In the genomic region with DNA sequence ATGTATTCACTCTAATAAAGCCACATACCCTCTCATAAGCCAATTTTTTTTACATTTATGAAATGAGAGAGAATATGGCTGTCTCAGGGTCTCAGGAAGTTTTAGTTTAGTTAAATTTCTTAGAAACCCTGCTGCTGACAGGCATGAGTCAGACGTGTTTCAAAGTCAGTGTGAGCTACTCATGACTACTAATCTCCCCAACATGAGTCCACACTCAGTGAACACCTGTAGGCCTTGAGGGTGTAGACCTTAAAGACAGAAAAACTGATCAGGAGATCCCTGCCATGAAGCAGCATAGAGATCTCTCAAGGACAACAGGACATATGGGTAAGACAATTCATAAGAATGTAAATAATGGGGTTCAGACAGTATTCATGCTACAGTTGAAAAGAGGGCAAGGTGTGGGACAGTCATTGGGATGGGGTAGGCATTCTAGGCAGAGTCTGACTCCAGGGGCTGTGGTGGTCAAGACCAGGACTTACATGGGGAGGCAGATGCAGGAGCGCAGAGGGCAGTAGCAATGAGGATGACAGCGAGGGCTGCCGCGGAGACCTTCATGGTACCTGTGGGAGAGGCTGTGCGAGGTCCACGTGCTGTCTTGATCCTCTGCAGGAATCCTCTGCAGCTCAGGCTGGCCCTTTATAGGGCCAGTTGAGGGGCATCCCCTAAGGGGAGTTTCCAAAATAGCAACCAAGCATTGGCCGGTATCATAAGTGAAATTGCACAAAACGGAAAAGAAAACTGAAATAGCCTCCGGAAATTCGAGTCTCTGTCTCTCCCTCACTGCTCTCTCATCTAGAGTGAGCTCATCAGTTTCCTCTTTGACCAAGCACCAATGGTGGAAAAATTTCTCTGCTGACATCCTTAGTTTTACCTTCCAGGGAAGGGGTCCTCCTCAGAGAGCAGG, we compare ENCODE assay signal across 9 cellular contexts. TPM values are rescaled to one million over a fixed set of nuclear protein-coding genes. Genes with fewer than 3 reads are reported as not detected.
DNase-seq lines count a peak whose midpoint lies in the region; ATAC-seq, FAIRE-seq and TF ChIP-seq lines count a peak whose summit lies in the region.
"Had no signal": no experiment of that assay in that cellular context is flagged by ENCODE, and none has a peak within 500 bp of the region (broad histone marks: within the 10 kb centered on the region; RNA-seq: fewer than 3 reads in every experiment).

Gene CCL5 (minus strand): TSS at position 613 of the 907 bp plus-strand sequence.

- H3K4me1 ChIP-seq in OCI-LY3 (ENCODE audit: low read length) (peaks cover 20% of the 10 kb centered on the region), astrocyte (ENCODE audit: insufficient read depth, low read length) (no peaks in the 10 kb centered on the region)

- H3K36me3 ChIP-seq in OCI-LY3 (replicated peaks; ENCODE audit: low read depth, low read length) (no peaks in the 10 kb centered on the region), astrocyte (ENCODE audit: insufficient read depth, low read length) (no peaks in the 10 kb centered on the region)

- TF ChIP-seq CTCF in OCI-LY3 (IDR thresholded peaks at IDR 0.05; ENCODE audit: low read depth, low read length) (no peak), astrocyte (IDR thresholded peaks at IDR 0.05; ENCODE audit: insufficient read depth, low read depth, low read length) (no peak)

- DNase-seq in SIG-M5 treated with dmso at 0.1 percent for 504 hours (lab: John Stamatoyannopoulos, UW; ENCODE audit: unreplicated experiment) (peak; percentile 84), SIG-M5 (lab: John Stamatoyannopoulos, UW) (no peak), astrocyte (ENCODE audit: low read depth) (no peak), ureter (ENCODE audit: low spot score) (no peak), NCI-H345 (lab: John Stamatoyannopoulos, UW) (no peak), NCI-H1694 (lab: John Stamatoyannopoulos, UW) (no peak)

- no peaks in the 10 kb centered on the region for H3K36me3 Mint-ChIP-seq in astrocyte (ENCODE audit: low read depth, unreplicated experiment)

- H2AFZ ChIP-seq in OCI-LY3 (ENCODE audit: low read depth, low read length) = peak within 1 kb of the TSS; percentile 62
- H2AFZ ChIP-seq in astrocyte (ENCODE audit: low read depth, low read length) = no peak within 1 kb of the TSS

- H3K79me2 ChIP-seq in OCI-LY3 (ENCODE audit: low read length) = no peaks in the 10 kb centered on the region
- H3K79me2 ChIP-seq in astrocyte (ENCODE audit: insufficient read depth, low read length) = no peaks in the 10 kb centered on the region

- H3K27me3 Mint-ChIP-seq in astrocyte (ENCODE audit: low read depth, unreplicated experiment) = no peaks in the 10 kb centered on the region

- H3K4me2 ChIP-seq in OCI-LY3 (ENCODE audit: low read length) (peak within 1 kb of the TSS; percentile 65), astrocyte (ENCODE audit: low read length) (no peak within 1 kb of the TSS)

- no peaks in the 10 kb centered on the region for H4K20me1 ChIP-seq in OCI-LY3 (ENCODE audit: insufficient read depth, low read length)
- no peaks in the 10 kb centered on the region for H4K20me1 ChIP-seq in astrocyte (ENCODE audit: insufficient read depth, low read length)

- no peak within 1 kb of the TSS for H3K4me3 Mint-ChIP-seq in astrocyte (ENCODE audit: unreplicated experiment)

- peak within 1 kb of the TSS; percentile 70 for H3K27ac ChIP-seq in OCI-LY3 (ENCODE audit: low read length)
- H3K27ac ChIP-seq in astrocyte (ENCODE audit: low read depth, low read length) = no peak within 1 kb of the TSS

- no peak within 1 kb of the TSS for H3K27ac Mint-ChIP-seq in astrocyte (ENCODE audit: unreplicated experiment)

- no peaks in the 10 kb centered on the region for H3K9me3 ChIP-seq in OCI-LY3 (ENCODE audit: insufficient read depth, low read length)
- H3K9me3 ChIP-seq in astrocyte (ENCODE audit: insufficient read depth, low read depth, low read length) = no peaks in the 10 kb centered on the region

- peak within 1 kb of the TSS; percentile 53 for H3K4me3 ChIP-seq in OCI-LY3 (ENCODE audit: low read length)
- no peak within 1 kb of the TSS for H3K4me3 ChIP-seq in astrocyte (ENCODE audit: insufficient read depth, low read depth, low read length)

- FAIRE-seq in astrocyte (lab: Jason Lieb, UNC) = no peak
- FAIRE-seq: A204.1 had no signal

- H3K9ac ChIP-seq in OCI-LY3 (ENCODE audit: low read length) (peak within 1 kb of the TSS; percentile 51; the same call in 1 of the 2 replicates), astrocyte (ENCODE audit: low read length) (no peak within 1 kb of the TSS)

- H3K27me3 ChIP-seq in OCI-LY3 (ENCODE audit: low read depth, low read length) = no peaks in the 10 kb centered on the region
- no peaks in the 10 kb centered on the region for H3K27me3 ChIP-seq in astrocyte (ENCODE audit: insufficient read depth, low read length)

- H3K9me3 Mint-ChIP-seq in astrocyte (ENCODE audit: unreplicated experiment) = no peaks in the 10 kb centered on the region

- peaks cover 12% of the 10 kb centered on the region for H3K4me1 Mint-ChIP-seq in astrocyte (ENCODE audit: low read depth, unreplicated experiment)

- ATAC-seq in HG02759 (IDR thresholded peaks at IDR 0.05; ENCODE audit: unreplicated experiment) = peak; percentile 92

RNA-seq across cellular contexts. Expression of gene CCL5, which starts in this region (rescaled TPM):
- total RNA-seq in astrocyte = 71.3 and 95.8 TPM in 2 replicates
- total RNA-seq in ureter = 12.1 TPM
